1 cellular context compared by ENCODE assay signal in genomic region chr17:8421571-8421970, GRCh38.
TF ChIP-seq lines count a peak whose summit lies in the region.

No MANE protein-coding gene starts in this region.

TF ChIP-seq in K562, 482 proteins besides CTCF, POLR2A, EP300 and RAD21:
- peak; percentile 91 for TF ChIP-seq MAFK (IDR thresholded peaks at IDR 0.05; ENCODE audit: low read length)
- TF ChIP-seq MAFG (tag; conservative IDR thresholded peaks at IDR 0.05) = peak; percentile 71
- TF ChIP-seq PCBP2 (IDR thresholded peaks at IDR 0.05; ENCODE audit: low read depth, low read length, poor library complexity, severe bottlenecking) = no peak
- peak; percentile 88 for TF ChIP-seq C11orf30 (IDR thresholded peaks at IDR 0.05; ENCODE audit: low read depth)
- peak; percentile 93 for TF ChIP-seq ZNF316 (IDR thresholded peaks at IDR 0.05)
- TF ChIP-seq BCOR (IDR thresholded peaks at IDR 0.05) = 0 out of 2 replicates have a peak, but pooled peaks have one; percentile 26
- no peak for TF ChIP-seq CBFB (CRISPR knock-in tag; IDR thresholded peaks at IDR 0.05)
- peak; percentile 87 for TF ChIP-seq MAFF (IDR thresholded peaks at IDR 0.05; ENCODE audit: low read length)
